Comparison of ENCODE assay signal across 8 cellular contexts in genomic region chr10:132307823-132308587, GRCh38. TPM values are rescaled to one million over a fixed set of nuclear protein-coding genes. Genes with fewer than 3 reads are reported as not detected.
A peak's percentile ranks its signal among the peaks of the same experiment; 100 is the strongest.
DNase-seq lines count a peak whose midpoint lies in the region; ATAC-seq and TF ChIP-seq lines count a peak whose summit lies in the region.

STK32C (minus strand) TSS chr10:132307950; CDS start chr10:132307833, 117 bp downstream.

- peak within 1 kb of the TSS; percentile 92 to 99 (median 94) for H3K4me3 ChIP-seq in spleen

- TF ChIP-seq CTCF in spleen (IDR thresholded peaks at IDR 0.05 in 8 of 11, conservative IDR thresholded peaks at IDR 0.05 in 3 of 11): peak in 2 of 11 experiments; percentile 9 to 24

- H3K4me1 ChIP-seq in spleen: peaks cover 6 to 26% (median 20%) of the 10 kb centered on the region in 6 donors

- no peaks in the 10 kb centered on the region for H3K36me3 ChIP-seq in spleen

- H3K27me3 ChIP-seq in spleen (replicated peaks in 1 of 7): peaks cover 0 to 44% (median 0%) of the 10 kb centered on the region in 7 donors

- H3K27ac ChIP-seq in caudate nucleus (ENCODE audit: low read depth, low read length) (peak within 1 kb of the TSS; percentile 44), spleen (peak within 1 kb of the TSS; percentile 14 to 87 (median 80))

- peak; percentile 58 for DNase-seq in NCI-H2029 (lab: John Stamatoyannopoulos, UW)
- DNase-seq in NCI-H2029 treated with DMSO at 0.1 percent for 48 hours (lab: John Stamatoyannopoulos, UW): no peak
- DNase-seq in NCI-H1930 (lab: John Stamatoyannopoulos, UW): peak; percentile 73
- DNase-seq in activated CD4-positive, CD25-positive, alpha-beta regulatory T cell (lab: John Stamatoyannopoulos, UW): peak; percentile 91 to 94 (median 93)
- DNase-seq in caudate nucleus (lab: John Stamatoyannopoulos, UW): peak; percentile 27 to 98 (median 92)
- peak; percentile 89 for DNase-seq in iris pigment epithelial cell (ENCODE audit: low read depth)
- DNase-seq in spleen: peak; percentile 97

- H3K9me3 ChIP-seq in spleen: no peaks in the 10 kb centered on the region

- 0 to 2% (median 1%) methylated on average over 6 to 84 of the region's 84 CpGs; no CpG with 5 or more reads in 1 of the 5 donors for WGBS in spleen, 5 donors

- intact Hi-C loops in spleen (cut with DNase I; ENCODE audit: low total_unique reads): no loop called here

- TF ChIP-seq POLR2A in spleen (IDR thresholded peaks at IDR 0.05): peak in 1 of 3 donors; percentile 14

- peak; percentile 59 for ATAC-seq in HG02840 (IDR thresholded peaks at IDR 0.05; ENCODE audit: low FRiP score, unreplicated experiment)

RNA-seq across cellular contexts. Expression of gene STK32C, which starts in this region (rescaled TPM):
- 10 to 100 TPM in 6 of 7 donors, 1 to 10 TPM in 1; 9.6 to 27.8 (median 15.4) TPM for total RNA-seq in spleen
- polyA plus RNA-seq in spleen: 10 to 100 TPM; 13.2 to 23.8 (median 16.0) TPM
